10 cellular contexts compared by ENCODE assay signal in genomic region chr20:48283470-48284110, GRCh38.
DNase-seq lines count a peak whose midpoint lies in the region; ATAC-seq, FAIRE-seq and TF ChIP-seq lines count a peak whose summit lies in the region.
"Had no signal": no experiment of that assay in that cellular context is flagged by ENCODE, and none has a peak within 500 bp of the region (broad histone marks: within the 10 kb centered on the region; RNA-seq: fewer than 3 reads in every experiment).

No MANE protein-coding gene starts in this region.

- H3K4me1 ChIP-seq in heart left ventricle (peaks cover 0 to 36% (median 26%) of the 10 kb centered on the region in 12 donors), HepG2 (ENCODE audit: insufficient read depth, low read length) (peaks cover 61% of the 10 kb centered on the region)

- H3K79me2 ChIP-seq in HepG2 (ENCODE audit: insufficient read depth, low read length): no peaks in the 10 kb centered on the region

- H2AFZ ChIP-seq in HepG2 (ENCODE audit: low read length): no peak overlapping the region

- no peaks in the 10 kb centered on the region for H4K20me1 ChIP-seq in HepG2 (ENCODE audit: insufficient read depth, low read length)

- DNase-seq in heart left ventricle (peak in 3 of 5 donors; percentile 42 to 70 (median 54)), Right ventricle myocardium inferior (ENCODE audit: missing footprints) (no peak), chondrocyte (ENCODE audit: low spot score) (no peak), HepG2 (ENCODE audit: low spot score) (peak; percentile 82), urothelium cell line (ENCODE audit: low spot score) (peak; percentile 88), NCI-H187 treated with DMSO at 0.1 percent for 48 hours (lab: John Stamatoyannopoulos, UW) (no peak), NCI-H128 (lab: John Stamatoyannopoulos, UW; ENCODE audit: unreplicated experiment) (no peak)
- DNase-seq: CD4-positive, CD25-positive, alpha-beta regulatory T cell had no signal

- H3K4me2 ChIP-seq in HepG2 (ENCODE audit: low read depth, low read length): peak overlapping the region; percentile 15; the same call in 1 of the 2 replicates

- FAIRE-seq in HepG2 (lab: Jason Lieb, UNC): no peak
- FAIRE-seq in urothelium cell line (lab: Jason Lieb, UNC): peak; percentile 86

- 61 to 72% (median 67%) methylated on average over 13 of the region's 13 CpGs for WGBS in heart left ventricle, 4 donors
- 16% methylated on average over 13 of the region's 13 CpGs for WGBS in HepG2 (ENCODE audit: low lambda C conversion rate)

- intact Hi-C loops in heart left ventricle (cut with DNase I): no loop called here
- intact Hi-C loops in Right ventricle myocardium inferior (cut with DNase I): no loop called here
- intact Hi-C loops in HepG2 (cut with micrococcal nuclease; ENCODE audit: unreplicated experiment): no loop called here

- POLR2A ChIA-PET in HepG2 (lab: Yijun Ruan, JAX): interaction anchor here (1.8 kb wide), 1 partner anchor 13 kb away, joined by 5 read pairs; no protein-coding TSS in a partner anchor

- TF ChIP-seq RAD21 in HepG2 (CRISPR knock-in tag; IDR thresholded peaks at IDR 0.05): no peak

- H3K4me1 Mint-ChIP-seq in chondrocyte (ENCODE audit: low read depth): peaks cover 46% of the 10 kb centered on the region
- H3K4me1 Mint-ChIP-seq: CD4-positive, CD25-positive, alpha-beta regulatory T cell had no signal

- TF ChIP-seq POLR2A in heart left ventricle (IDR thresholded peaks at IDR 0.05) (no peak), HepG2 (IDR thresholded peaks at IDR 0.05; ENCODE audit: insufficient read depth in 1 of 2, low read depth in 2 of 2, low read length in 2 of 2) (no peak)

- peaks cover 4% of the 10 kb centered on the region for H3K9me3 Mint-ChIP-seq in chondrocyte (ENCODE audit: low read depth)
- H3K9me3 Mint-ChIP-seq: CD4-positive, CD25-positive, alpha-beta regulatory T cell; stimulated activated naive CD8-positive, alpha-beta T cell treated with anti-CD3 and anti-CD28 coated beads, Interleukin-15, Interleukin-2, amounts not matched to agents 100 ng/mL and 50 ng/mL, for 24 hours had no signal

- H3K4me3 ChIP-seq in heart left ventricle: no peak overlapping the region
- no peak overlapping the region for H3K4me3 ChIP-seq in HepG2 (replicated peaks in 1 of 3; ENCODE audit: insufficient read depth in 1 of 3, low read depth in 2 of 3, low read length in 3 of 3)

- peaks cover 2% of the 10 kb centered on the region for H3K36me3 Mint-ChIP-seq in chondrocyte (ENCODE audit: low read depth)
- H3K36me3 Mint-ChIP-seq: CD4-positive, CD25-positive, alpha-beta regulatory T cell had no signal

- CTCF ChIA-PET in HepG2 (lab: Yijun Ruan, JAX; ENCODE audit: low intra/inter-chr PET ratio, low total read pairs): no interaction called here

- no peak for TF ChIP-seq CTCF in heart left ventricle (IDR thresholded peaks at IDR 0.05)
- TF ChIP-seq CTCF in chondrocyte (IDR thresholded peaks at IDR 0.05): no peak
- TF ChIP-seq CTCF in HepG2 (CRISPR knock-in tag; IDR thresholded peaks at IDR 0.05): no peak

- peak overlapping the region; percentile 75 for H3K27ac Mint-ChIP-seq in chondrocyte (ENCODE audit: unreplicated experiment)
- H3K27ac Mint-ChIP-seq: CD4-positive, CD25-positive, alpha-beta regulatory T cell; stimulated activated naive CD8-positive, alpha-beta T cell treated with anti-CD3 and anti-CD28 coated beads, Interleukin-15, Interleukin-2, amounts not matched to agents 100 ng/mL and 50 ng/mL, for 24 hours had no signal

- no peak overlapping the region for H3K4me3 Mint-ChIP-seq in chondrocyte (ENCODE audit: unreplicated experiment)
- H3K4me3 Mint-ChIP-seq: CD4-positive, CD25-positive, alpha-beta regulatory T cell; stimulated activated naive CD8-positive, alpha-beta T cell treated with anti-CD3 and anti-CD28 coated beads, Interleukin-15, Interleukin-2, amounts not matched to agents 100 ng/mL and 50 ng/mL, for 24 hours had no signal

- H3K27me3 ChIP-seq in heart left ventricle: peaks cover 0 to 3% (median 0%) of the 10 kb centered on the region in 9 donors
- H3K27me3 ChIP-seq in HepG2 (ENCODE audit: control insufficient read depth in 1 of 2, insufficient read depth in 2 of 2, low read length in 2 of 2): no peaks in the 10 kb centered on the region

- in situ Hi-C loops in HepG2 (cut with HindIII; ENCODE audit: extremely low pct_ligation_motif_present, low pct_unique_long_range_greater_than_20kb): no loop called here

- no peak overlapping the region for H3K9ac ChIP-seq in HepG2 (ENCODE audit: insufficient read depth, low read depth, low read length)

- H3K36me3 ChIP-seq in heart left ventricle (no peaks in the 10 kb centered on the region), HepG2 (replicated peaks in 1 of 2; ENCODE audit: control insufficient read depth in 1 of 2, insufficient read depth in 2 of 2, low read length in 2 of 2) (no peaks in the 10 kb centered on the region)

- no peak overlapping the region for H3K27ac ChIP-seq in heart left ventricle
- no peak overlapping the region for H3K27ac ChIP-seq in HepG2 (ENCODE audit: extremely low read length, insufficient read depth, low read length)

- H3K27me3 Mint-ChIP-seq in chondrocyte (ENCODE audit: low read depth): peaks cover 9% of the 10 kb centered on the region

- ATAC-seq in heart left ventricle: peak; percentile 26 to 91 (median 74)
- no peak for ATAC-seq in Right ventricle myocardium inferior
- ATAC-seq in HepG2: peak; percentile 63
- ATAC-seq in GM19467 (IDR thresholded peaks at IDR 0.05; ENCODE audit: unreplicated experiment): no peak

- peak in 1 of 2 experiments; percentile 52; a peak in 1 of 4 replicates for TF ChIP-seq EP300 in HepG2 (IDR thresholded peaks at IDR 0.05; ENCODE audit: low read depth in 2 of 2, low read length in 2 of 2)
- peak; percentile 57; the same call in 1 of the 2 replicates for TF ChIP-seq EP300 in HepG2 (CRISPR knock-in tag; IDR thresholded peaks at IDR 0.05; ENCODE audit: borderline replicate concordance)

- H3K9me3 ChIP-seq in heart left ventricle (no peaks in the 10 kb centered on the region), HepG2 (ENCODE audit: low read length) (no peaks in the 10 kb centered on the region)

- no TSS peak for BruUV-seq in HepG2 (replicated peaks; lab: Mats Ljungman, UMichigan)

TF ChIP-seq in HepG2, 621 proteins besides CTCF, POLR2A, EP300 and RAD21 (continues in another document):
- peak; percentile 65; the same call in 1 of the 2 replicates for TF ChIP-seq MYC (CRISPR knock-in tag; IDR thresholded peaks at IDR 0.05; ENCODE audit: borderline replicate concordance)
- TF ChIP-seq ZNF605 (CRISPR knock-in tag; IDR thresholded peaks at IDR 0.05): peak; percentile 89
- TF ChIP-seq RNF219 (CRISPR knock-in tag; IDR thresholded peaks at IDR 0.05): 0 out of 2 replicates have a peak, but pooled peaks have one; percentile 29
- peak; percentile 80 for TF ChIP-seq ARNTL (CRISPR knock-in tag; IDR thresholded peaks at IDR 0.05)
- TF ChIP-seq FOXK1 (CRISPR knock-in tag; IDR thresholded peaks at IDR 0.05; ENCODE audit: borderline replicate concordance, low read depth): peak; percentile 68; the same call in 1 of the 2 replicates
- peak; percentile 69; the same call in 1 of the 2 replicates for TF ChIP-seq NFKB2 (CRISPR knock-in tag; IDR thresholded peaks at IDR 0.05; ENCODE audit: borderline replicate concordance)
- peak; percentile 37; the same call in 1 of the 2 replicates for TF ChIP-seq HNF4A (CRISPR knock-in tag; IDR thresholded peaks at IDR 0.05)
- TF ChIP-seq EZH2 (conservative IDR thresholded peaks at IDR 0.05; ENCODE audit: low read depth, low read length): no peak
- TF ChIP-seq ZMYM2 (CRISPR knock-in tag; IDR thresholded peaks at IDR 0.05): peak; percentile 66; the same call in 1 of the 2 replicates
- TF ChIP-seq IRF9 (CRISPR knock-in tag; IDR thresholded peaks at IDR 0.05; ENCODE audit: borderline replicate concordance): peak; percentile 75; the same call in 1 of the 2 replicates
- TF ChIP-seq ZNF383 (CRISPR knock-in tag; IDR thresholded peaks at IDR 0.05; ENCODE audit: borderline replicate concordance): no peak
- TF ChIP-seq NRL (CRISPR knock-in tag; IDR thresholded peaks at IDR 0.05; ENCODE audit: borderline replicate concordance): peak; percentile 84
- peak; percentile 97 for TF ChIP-seq MAX (IDR thresholded peaks at IDR 0.05)
- no peak for TF ChIP-seq ASH2L (IDR thresholded peaks at IDR 0.05; ENCODE audit: insufficient read length, low read depth, low read length)
- TF ChIP-seq, protein P1, sequence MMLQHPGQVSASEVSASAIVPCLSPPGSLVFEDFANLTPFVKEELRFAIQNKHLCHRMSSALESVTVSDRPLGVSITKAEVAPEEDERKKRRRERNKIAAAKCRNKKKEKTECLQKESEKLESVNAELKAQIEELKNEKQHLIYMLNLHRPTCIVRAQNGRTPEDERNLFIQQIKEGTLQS (CRISPR knock-in tag; IDR thresholded peaks at IDR 0.05): peak; percentile 29; the same call in 1 of the 2 replicates
- TF ChIP-seq ZNF878 (CRISPR knock-in tag; IDR thresholded peaks at IDR 0.05): peak; percentile 95

Comparison
In these comparisons a context has a peak if more than half of its experiments do, and no peak if none do; other contexts are left out.
1. ATAC-seq: peak in heart left ventricle (4 of 4) and HepG2 (single experiment); none in Right ventricle myocardium inferior (single experiment) and GM19467 (single experiment).
2. DNase-seq: peak in heart left ventricle (3 of 5), HepG2 (single experiment) and urothelium cell line (single experiment); none in Right ventricle myocardium inferior (single experiment), chondrocyte (single experiment), NCI-H187 treated with DMSO at 0.1 percent for 48 hours (single experiment) and NCI-H128 (single experiment).